1 cellular context compared by ENCODE assay signal in genomic region chr9:95981741-95982390, GRCh38.
TF ChIP-seq lines count a peak whose summit lies in the region.

No MANE protein-coding gene starts in this region.

TF ChIP-seq in GM23338, 12 proteins besides CTCF, POLR2A, EP300 and RAD21 (continued from another document):
- TF ChIP-seq ZNF462 (CRISPR knock-in tag; IDR thresholded peaks at IDR 0.05) (no peak), ZNF331 (CRISPR knock-in tag; IDR thresholded peaks at IDR 0.05; ENCODE audit: low read depth) (no peak), JUNB (IDR thresholded peaks at IDR 0.05; ENCODE audit: unreplicated experiment) (no peak), ZNF114 (CRISPR knock-in tag; IDR thresholded peaks at IDR 0.05) (no peak)
TF ChIP-seq in GM23338: peak in this region for 0.
